In genomic region chr2:226773291-226773690, GRCh38 we compare ENCODE assay signal across 9 cellular contexts. TPM values are rescaled to one million over a fixed set of nuclear protein-coding genes. Genes with fewer than 3 reads are reported as not detected.
DNase-seq lines count a peak whose midpoint lies in the region; ATAC-seq, FAIRE-seq and TF ChIP-seq lines count a peak whose summit lies in the region.
"Had no signal": no experiment of that assay in that cellular context is flagged by ENCODE, and none has a peak within 500 bp of the region (broad histone marks: within the 10 kb centered on the region; RNA-seq: fewer than 3 reads in every experiment).

No MANE protein-coding gene starts in this region.

- H3K9me3 ChIP-seq in heart left ventricle (peaks cover 0 to 16% (median 6%) of the 10 kb centered on the region in 12 donors), breast epithelium (peaks cover 0 to 12% of the 10 kb centered on the region in 2 donors), thyroid gland (no peaks in the 10 kb centered on the region), kidney (ENCODE audit: control insufficient read depth in 1 of 2, low read length in 2 of 2) (peaks cover 0 to 9% of the 10 kb centered on the region in 2 donors), T-helper 17 cell (ENCODE audit: control insufficient read depth, low read length, poor library complexity, severe bottlenecking) (no peaks in the 10 kb centered on the region)
- H3K9me3 ChIP-seq: pancreas had no signal

- no peak overlapping the region for H3K27ac Mint-ChIP-seq in T-helper 17 cell

- no peaks in the 10 kb centered on the region for H3K27me3 Mint-ChIP-seq in T-helper 17 cell

- H3K4me3 Mint-ChIP-seq in T-helper 17 cell = no peak overlapping the region

- H3K4me1 ChIP-seq in heart left ventricle = peaks cover 0 to 48% (median 34%) of the 10 kb centered on the region in 12 donors
- peaks cover 0 to 9% of the 10 kb centered on the region in 2 donors for H3K4me1 ChIP-seq in breast epithelium
- H3K4me1 ChIP-seq in thyroid gland = peaks cover 30 to 33% of the 10 kb centered on the region in 2 donors
- H3K4me1 ChIP-seq in kidney (ENCODE audit: control insufficient read depth in 1 of 2, insufficient read depth in 1 of 2, low read depth in 1 of 2, low read length in 2 of 2) = peaks cover 0 to 5% of the 10 kb centered on the region in 2 donors

- peak overlapping the region; percentile 26 to 84 (median 72) for H3K27ac ChIP-seq in heart left ventricle
- peak overlapping the region; percentile 45 to 67 for H3K27ac ChIP-seq in breast epithelium
- H3K27ac ChIP-seq in thyroid gland = peak overlapping the region in 2 of 3 donors; percentile 12 to 16
- no peak overlapping the region for H3K27ac ChIP-seq in kidney (ENCODE audit: low read depth in 2 of 2, low read length in 2 of 2)

- no peak for DNase-seq in heart left ventricle
- no peak for DNase-seq in left ventricle myocardium superior
- no peak for DNase-seq in breast epithelium (ENCODE audit: low spot score in 2 of 2)
- DNase-seq in thyroid gland = no peak
- DNase-seq in GM19239 (ENCODE audit: insufficient read length, low spot score) = no peak
- no peak for DNase-seq in kidney
- no peak for DNase-seq in T-helper 17 cell
- DNase-seq: pancreas had no signal

- no peak for TF ChIP-seq CTCF in heart left ventricle (IDR thresholded peaks at IDR 0.05)
- TF ChIP-seq CTCF in breast epithelium (IDR thresholded peaks at IDR 0.05) = no peak
- no peak for TF ChIP-seq CTCF in thyroid gland (IDR thresholded peaks at IDR 0.05)
- no peak for TF ChIP-seq CTCF in kidney (IDR thresholded peaks at IDR 0.05; ENCODE audit: borderline replicate concordance, extremely low read depth, insufficient read depth)

- H3K9ac ChIP-seq in kidney (ENCODE audit: low read length in 2 of 2) = no peak overlapping the region

- no peaks in the 10 kb centered on the region for H3K36me3 Mint-ChIP-seq in T-helper 17 cell (ENCODE audit: low read depth)

- WGBS in heart left ventricle, 4 donors = 46 to 61% (median 52%) methylated on average over 2 of the region's 2 CpGs
- WGBS in thyroid gland, 2 donors = 30 to 35% methylated on average over 2 of the region's 2 CpGs

- H3K27me3 ChIP-seq in heart left ventricle = no peaks in the 10 kb centered on the region
- no peaks in the 10 kb centered on the region for H3K27me3 ChIP-seq in breast epithelium
- H3K27me3 ChIP-seq in thyroid gland = no peaks in the 10 kb centered on the region
- H3K27me3 ChIP-seq: pancreas had no signal

- ATAC-seq in heart left ventricle (no peak), left ventricle myocardium superior (no peak), HG03066 (IDR thresholded peaks at IDR 0.05; ENCODE audit: low read depth, unreplicated experiment) (peak; percentile 11), T-helper 17 cell (no peak)

- no peak for TF ChIP-seq POLR2A in heart left ventricle (IDR thresholded peaks at IDR 0.05)
- TF ChIP-seq POLR2A in breast epithelium (IDR thresholded peaks at IDR 0.05) = no peak
- TF ChIP-seq POLR2A in thyroid gland (IDR thresholded peaks at IDR 0.05) = no peak

- H3K4me1 Mint-ChIP-seq in T-helper 17 cell = peaks cover 16% of the 10 kb centered on the region

- intact Hi-C loops in heart left ventricle (cut with DNase I) (no loop called here), left ventricle myocardium superior (cut with micrococcal nuclease) (no loop called here), breast epithelium (cut with DNase I; ENCODE audit: low total_unique reads) (no loop called here), thyroid gland (cut with DNase I) (no loop called here), kidney (cut with DNase I) (no loop called here)

- H3K4me3 ChIP-seq in heart left ventricle = no peak overlapping the region
- no peak overlapping the region for H3K4me3 ChIP-seq in breast epithelium
- H3K4me3 ChIP-seq in thyroid gland (replicated peaks in 1 of 3) = no peak overlapping the region
- H3K4me3 ChIP-seq in kidney (ENCODE audit: low read length in 2 of 2) = no peak overlapping the region
- H3K4me3 ChIP-seq: pancreas had no signal

- H3K36me3 ChIP-seq in heart left ventricle = peaks cover 0 to 8% (median 0%) of the 10 kb centered on the region in 9 donors
- peaks cover 10% of the 10 kb centered on the region for H3K36me3 ChIP-seq in breast epithelium
- H3K36me3 ChIP-seq in thyroid gland = peaks cover 0 to 13% of the 10 kb centered on the region in 2 donors
- H3K36me3 ChIP-seq in kidney (ENCODE audit: control insufficient read depth in 1 of 2, insufficient read depth in 2 of 2, low read length in 2 of 2) = no peaks in the 10 kb centered on the region
- H3K36me3 ChIP-seq: pancreas had no signal

- no peak for FAIRE-seq in GM19239 (lab: Jason Lieb, UNC)
- FAIRE-seq in kidney (lab: Jason Lieb, UNC) = no peak

RNA-seq across cellular contexts. Expression of gene IRS1, which starts 26.3 kb away (rescaled TPM):
- total RNA-seq in heart left ventricle (10 to 100 TPM; 13.4 to 45.8 (median 16.8) TPM), left ventricle myocardium superior (24.1 TPM), breast epithelium (10 to 100 TPM; 18.4 to 48.3 (median 22.3) TPM), thyroid gland (100 to 1,000 TPM in 2 of 4 donors, 10 to 100 TPM in 2; 61.9 to 166 (median 98.7) TPM), kidney (13.4 TPM), T-helper 17 cell (1 to 10 TPM in 1 of 2 donors, under 1 TPM in 1; 0.90 to 6.2 TPM)
- polyA plus RNA-seq in heart left ventricle (1 to 10 TPM; 5.0 to 6.5 TPM), kidney (ENCODE audit: insufficient read depth, low read depth, low replicate concordance) (4.5 TPM)

Comparison
In these comparisons a context has a peak if more than half of its experiments do, and no peak if none do; other contexts are left out.
1. H3K27ac ChIP-seq: peak in heart left ventricle (12 of 12), breast epithelium (2 of 2) and thyroid gland (2 of 3); none in kidney (0 of 2).